In the genomic region with DNA sequence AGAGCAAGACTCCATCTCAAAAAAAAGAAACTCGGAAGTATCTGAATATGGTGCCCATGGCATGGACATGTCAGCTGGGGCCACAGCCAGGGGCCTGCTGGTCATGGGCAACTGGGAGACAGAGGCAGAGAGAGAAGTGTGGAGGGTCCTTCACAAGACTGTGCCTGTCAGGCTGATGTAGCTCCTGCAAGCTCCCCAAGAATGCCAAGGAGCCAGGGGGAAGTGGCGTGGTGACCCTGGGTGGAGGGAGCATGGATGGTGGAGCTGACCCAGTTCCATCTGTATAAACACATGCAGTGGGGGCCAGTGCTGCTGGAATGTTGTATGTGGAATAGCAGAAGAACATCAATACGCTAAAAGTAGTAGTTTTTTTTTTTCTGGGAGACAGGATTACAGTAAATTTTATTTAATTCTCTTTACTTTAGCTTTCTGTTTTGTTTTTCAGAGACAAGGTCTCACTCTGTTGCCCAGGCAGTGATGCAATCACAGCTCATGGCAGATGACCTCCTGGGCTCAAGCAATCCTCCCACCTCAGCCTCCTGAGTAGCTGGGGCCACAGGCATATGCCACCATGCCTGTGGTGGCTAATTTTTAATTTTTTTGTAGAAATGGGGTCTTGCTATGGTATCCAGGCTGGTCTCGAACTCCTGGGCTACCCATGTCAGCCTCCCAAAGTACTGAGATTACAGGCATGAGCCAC, we compare ENCODE assay signal across 1 cellular context.
TF ChIP-seq lines count a peak whose summit lies in the region.

No MANE protein-coding gene starts in this region.

TF ChIP-seq in H1, 55 proteins besides CTCF, POLR2A, EP300 and RAD21:
- TF ChIP-seq SRF (IDR thresholded peaks at IDR 0.05; ENCODE audit: low read depth, low read length): no peak
- no peak for TF ChIP-seq FOSL1 (IDR thresholded peaks at IDR 0.05; ENCODE audit: insufficient read depth, low read depth, low read length)
- TF ChIP-seq HDAC6 (IDR thresholded peaks at IDR 0.05; ENCODE audit: low read depth, low read length): no peak
- no peak for TF ChIP-seq YY1 (IDR thresholded peaks at IDR 0.05; ENCODE audit: low read depth, low read length)
- TF ChIP-seq EZH2 (IDR thresholded peaks at IDR 0.05; ENCODE audit: low read depth, low read length, severe bottlenecking): no peak
- no peak for TF ChIP-seq GTF2F1 (IDR thresholded peaks at IDR 0.05; ENCODE audit: borderline replicate concordance, low read depth, low read length)
- no peak for TF ChIP-seq POLR2AphosphoS5 (IDR thresholded peaks at IDR 0.05; ENCODE audit: low read depth, low read length)
- no peak for TF ChIP-seq JUN (IDR thresholded peaks at IDR 0.05; ENCODE audit: low read depth, low read length)
- TF ChIP-seq BACH1 (IDR thresholded peaks at IDR 0.05; ENCODE audit: low read length): no peak
